Comparison of ENCODE assay signal across 8 cellular contexts in genomic region chr13:32530841-32531253, GRCh38. TPM values are rescaled to one million over a fixed set of nuclear protein-coding genes. Genes with fewer than 3 reads are reported as not detected.
DNase-seq lines count a peak whose midpoint lies in the region; ATAC-seq, FAIRE-seq and TF ChIP-seq lines count a peak whose summit lies in the region.

No MANE protein-coding gene starts in this region.

- H3K36me3 ChIP-seq in ACC112 (ENCODE audit: insufficient read depth, low read length): peaks cover 28% of the 10 kb centered on the region
- peaks cover 18% of the 10 kb centered on the region for H3K36me3 ChIP-seq in astrocyte (ENCODE audit: insufficient read depth, low read length)
- peaks cover 0 to 22% of the 10 kb centered on the region in 2 donors for H3K36me3 ChIP-seq in left lung

- H3K4me3 Mint-ChIP-seq in astrocyte (ENCODE audit: unreplicated experiment): peak overlapping the region; percentile 4

- H2AFZ ChIP-seq in ACC112 (ENCODE audit: low read length, unreplicated experiment): no peak overlapping the region
- no peak overlapping the region for H2AFZ ChIP-seq in astrocyte (ENCODE audit: low read depth, low read length)

- no peak overlapping the region for H3K9ac ChIP-seq in astrocyte (ENCODE audit: low read length)

- peaks cover 19% of the 10 kb centered on the region for H3K4me1 Mint-ChIP-seq in astrocyte (ENCODE audit: low read depth, unreplicated experiment)

- H3K4me1 ChIP-seq in ACC112 (ENCODE audit: control insufficient read depth, insufficient read depth, low read length, unreplicated experiment): peaks cover 37% of the 10 kb centered on the region
- H3K4me1 ChIP-seq in astrocyte (ENCODE audit: insufficient read depth, low read length): no peaks in the 10 kb centered on the region
- H3K4me1 ChIP-seq in left lung: peaks cover 9 to 76% of the 10 kb centered on the region in 2 donors

- FAIRE-seq in astrocyte (lab: Jason Lieb, UNC): no peak

- H4K20me1 ChIP-seq in astrocyte (ENCODE audit: insufficient read depth, low read length): peaks cover 50% of the 10 kb centered on the region

- H3K27me3 ChIP-seq in ACC112 (ENCODE audit: insufficient read depth, low read length) (no peaks in the 10 kb centered on the region), astrocyte (ENCODE audit: insufficient read depth, low read length) (no peaks in the 10 kb centered on the region), left lung (no peaks in the 10 kb centered on the region)

- DNase-seq in astrocyte (ENCODE audit: low read depth) (peak; percentile 63), left lung (no peak), NCI-H510A treated with DMSO at 0.1 percent for 48 hours (lab: John Stamatoyannopoulos, UW) (no peak), DMS153 (lab: John Stamatoyannopoulos, UW) (no peak), DMS114 treated with DMSO at 0.1 percent for 48 hours (lab: John Stamatoyannopoulos, UW; ENCODE audit: unreplicated experiment) (no peak)

- peaks cover 15% of the 10 kb centered on the region for H3K36me3 Mint-ChIP-seq in astrocyte (ENCODE audit: low read depth, unreplicated experiment)

- H3K27ac ChIP-seq in ACC112 (ENCODE audit: low read depth, low read length) (no peak overlapping the region), astrocyte (ENCODE audit: low read depth, low read length) (no peak overlapping the region), left lung (peak overlapping the region in 1 of 2 donors; percentile 35)

- ATAC-seq in GM18870 (IDR thresholded peaks at IDR 0.05; ENCODE audit: unreplicated experiment): peak; percentile 69
- peak; percentile 67 for ATAC-seq in HG03159 (IDR thresholded peaks at IDR 0.05; ENCODE audit: unreplicated experiment)
- ATAC-seq in left lung: peak; percentile 89

- H3K27me3 Mint-ChIP-seq in astrocyte (ENCODE audit: low read depth, unreplicated experiment): no peaks in the 10 kb centered on the region

- H3K27ac Mint-ChIP-seq in astrocyte (ENCODE audit: unreplicated experiment): no peak overlapping the region

- H3K79me2 ChIP-seq in ACC112 (ENCODE audit: control insufficient read depth, insufficient read depth, low read length, unreplicated experiment) (peaks cover 82% of the 10 kb centered on the region), astrocyte (ENCODE audit: insufficient read depth, low read length) (peaks cover 91% of the 10 kb centered on the region)

- peak overlapping the region; percentile 30 for H3K4me2 ChIP-seq in astrocyte (ENCODE audit: low read length)

- no peaks in the 10 kb centered on the region for H3K9me3 Mint-ChIP-seq in astrocyte (ENCODE audit: unreplicated experiment)

- no peak for TF ChIP-seq CTCF in astrocyte (IDR thresholded peaks at IDR 0.05; ENCODE audit: insufficient read depth, low read depth, low read length)
- no peak for TF ChIP-seq CTCF in left lung (IDR thresholded peaks at IDR 0.05)

- H3K9me3 ChIP-seq in astrocyte (ENCODE audit: insufficient read depth, low read depth, low read length) (no peaks in the 10 kb centered on the region), left lung (no peaks in the 10 kb centered on the region)

- intact Hi-C loops in left lung (cut with DNase I): no loop called here

- H3K4me3 ChIP-seq in ACC112 (ENCODE audit: low read depth, low read length): peak overlapping the region; percentile 7
- H3K4me3 ChIP-seq in astrocyte (ENCODE audit: insufficient read depth, low read depth, low read length): no peak overlapping the region
- no peak overlapping the region for H3K4me3 ChIP-seq in left lung

RNA-seq across cellular contexts. Expression of gene N4BP2L2, which starts 7.7 kb away (rescaled TPM):
- total RNA-seq in astrocyte (76.9 and 81.9 TPM in 2 replicates), left lung (100 to 1,000 TPM; 121 to 123 TPM)

RNA-seq across cellular contexts. Expression of gene PDS5B, which starts 55.4 kb away (rescaled TPM):
- 42.7 and 43.1 TPM in 2 replicates for total RNA-seq in astrocyte
- total RNA-seq in left lung: 10 to 100 TPM; 32.5 to 42.1 TPM
